In the genomic region with DNA sequence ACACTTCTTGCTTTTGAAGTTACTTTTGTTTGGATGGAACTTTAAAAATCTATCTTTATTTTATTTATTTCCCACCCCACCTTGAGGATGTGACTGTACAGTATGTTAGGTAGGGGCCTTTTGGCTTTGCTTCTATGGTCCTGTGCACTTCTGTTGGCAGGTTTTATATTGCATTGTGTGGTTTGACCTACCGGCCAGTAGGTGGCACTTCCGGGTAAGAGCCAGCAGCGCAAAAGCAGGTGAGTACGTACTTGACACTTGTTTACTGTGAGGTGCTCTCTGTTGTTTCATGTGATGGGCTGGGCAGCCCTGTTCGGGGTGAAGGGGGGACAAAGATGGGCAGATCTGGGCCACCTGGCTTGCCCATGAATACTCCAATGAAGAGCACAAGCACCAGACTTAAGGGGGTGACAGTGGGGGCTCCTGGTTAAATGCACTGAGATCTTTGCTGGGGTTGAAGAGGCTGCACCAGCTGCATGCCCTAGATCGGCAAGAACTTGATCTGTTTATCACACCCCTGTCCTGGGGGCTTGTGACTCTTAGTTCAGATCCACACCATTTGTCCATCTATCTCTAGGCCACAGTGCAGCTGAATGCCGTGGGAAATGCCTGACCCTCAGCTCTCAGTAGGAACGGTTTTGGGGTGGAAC, we compare ENCODE assay signal across 8 cellular contexts.
DNase-seq lines count a peak whose midpoint lies in the region; ATAC-seq, FAIRE-seq and TF ChIP-seq lines count a peak whose summit lies in the region.

No MANE protein-coding gene starts in this region.

- CTCF ChIA-PET in IMR-90 (lab: Yijun Ruan, JAX), result interaction anchor here (1.0 kb wide), 1 partner anchor 12 kb away, joined by 4 read pairs; no protein-coding TSS in a partner anchor

- peak overlapping the region; percentile 63 for H2AFZ ChIP-seq in IMR-90 (replicated peaks; ENCODE audit: low read length, poor library complexity)
- H2AFZ ChIP-seq in astrocyte (ENCODE audit: low read depth, low read length), result no peak overlapping the region

- no peak overlapping the region for H3K56ac ChIP-seq in IMR-90 (ENCODE audit: extremely low read depth, insufficient read depth, low read length)

- H3K79me2 ChIP-seq in astrocyte (ENCODE audit: insufficient read depth, low read length), result no peaks in the 10 kb centered on the region

- H3K4me1 Mint-ChIP-seq in astrocyte (ENCODE audit: low read depth, unreplicated experiment) (no peaks in the 10 kb centered on the region), osteocyte (ENCODE audit: unreplicated experiment) (no peaks in the 10 kb centered on the region)

- no peak overlapping the region for H3K4me2 ChIP-seq in IMR-90 (ENCODE audit: low read depth, low read length)
- no peak overlapping the region for H3K4me2 ChIP-seq in astrocyte (ENCODE audit: low read length)

- intact Hi-C loops in IMR-90 (cut with micrococcal nuclease) (no loop called here), spleen (cut with DNase I; ENCODE audit: low total_unique reads) (no loop called here)

- no peak overlapping the region for H2BK20ac ChIP-seq in IMR-90 (ENCODE audit: low read depth, low read length)

- H3K4ac ChIP-seq in IMR-90 (ENCODE audit: low read depth, low read length), result no peak overlapping the region

- H2BK5ac ChIP-seq in IMR-90 (ENCODE audit: low read depth, low read length, poor library complexity, severe bottlenecking), result no peak overlapping the region

- H3K18ac ChIP-seq in IMR-90 (ENCODE audit: low read depth, low read length), result no peak overlapping the region

- H3K36me3 Mint-ChIP-seq in astrocyte (ENCODE audit: low read depth, unreplicated experiment), result peaks cover 2% of the 10 kb centered on the region
- no peaks in the 10 kb centered on the region for H3K36me3 Mint-ChIP-seq in osteocyte (ENCODE audit: unreplicated experiment)

- H4K91ac ChIP-seq in IMR-90 (ENCODE audit: insufficient read depth, low read depth, low read length), result no peak overlapping the region

- TF ChIP-seq POLR2A in IMR-90 (IDR thresholded peaks at IDR 0.05; ENCODE audit: low read depth, low read length) (no peak), spleen (IDR thresholded peaks at IDR 0.05) (no peak)

- H3K27ac ChIP-seq in IMR-90 (ENCODE audit: insufficient read depth, low read length) (no peak overlapping the region), astrocyte (ENCODE audit: low read depth, low read length) (no peak overlapping the region), spleen (no peak overlapping the region)

- no peak overlapping the region for H2AK9ac ChIP-seq in IMR-90 (replicated peaks; ENCODE audit: low read depth, low read length, poor library complexity)

- H3K23ac ChIP-seq in IMR-90 (ENCODE audit: low read depth, low read length), result no peak overlapping the region

- no peaks in the 10 kb centered on the region for H3K4me1 ChIP-seq in IMR-90 (ENCODE audit: control insufficient read depth, insufficient read depth, low read length)
- no peaks in the 10 kb centered on the region for H3K4me1 ChIP-seq in astrocyte (ENCODE audit: insufficient read depth, low read length)
- H3K4me1 ChIP-seq in spleen, result no peaks in the 10 kb centered on the region

- TF ChIP-seq CTCF in GM12873 (IDR thresholded peaks at IDR 0.05; ENCODE audit: insufficient read depth, low read depth, low read length, missing control alignments) (peak; percentile 75), IMR-90 (conservative IDR thresholded peaks at IDR 0.05; ENCODE audit: low read depth, low read length) (peak; percentile 22; the same call in 1 of the 2 replicates), astrocyte (IDR thresholded peaks at IDR 0.05; ENCODE audit: insufficient read depth, low read depth, low read length) (peak; percentile 20), osteocyte (IDR thresholded peaks at IDR 0.05) (peak; percentile 38), spleen (IDR thresholded peaks at IDR 0.05 in 8 of 11, conservative IDR thresholded peaks at IDR 0.05 in 3 of 11) (no peak)

- TF ChIP-seq RAD21 in IMR-90 (IDR thresholded peaks at IDR 0.05; ENCODE audit: low read length), result peak; percentile 14; the same call in 1 of the 2 replicates

- H3K4me3 Mint-ChIP-seq in astrocyte (ENCODE audit: unreplicated experiment) (no peak overlapping the region), osteocyte (ENCODE audit: unreplicated experiment) (no peak overlapping the region)

- no peak for FAIRE-seq in astrocyte (lab: Jason Lieb, UNC)

- H2AK5ac ChIP-seq in IMR-90 (ENCODE audit: low read depth, low read length), result no peak overlapping the region

- H3K36me3 ChIP-seq in IMR-90 (ENCODE audit: control insufficient read depth, insufficient read depth, low read length), result no peaks in the 10 kb centered on the region
- no peaks in the 10 kb centered on the region for H3K36me3 ChIP-seq in astrocyte (ENCODE audit: insufficient read depth, low read length)
- no peaks in the 10 kb centered on the region for H3K36me3 ChIP-seq in spleen

- H3K27ac Mint-ChIP-seq in astrocyte (ENCODE audit: unreplicated experiment), result no peak overlapping the region
- no peak overlapping the region for H3K27ac Mint-ChIP-seq in osteocyte (ENCODE audit: unreplicated experiment)

- WGBS in IMR-90 (ENCODE audit: extremely low coverage in 2 of 2, insufficient read length in 1 of 2), 2 experiments, result no CpG with 5 or more reads among the region's 8 CpGs
- 52 to 58% (median 55%) methylated on average over 8 of the region's 8 CpGs for WGBS in spleen, 5 donors

- no peaks in the 10 kb centered on the region for H3K27me3 Mint-ChIP-seq in astrocyte (ENCODE audit: low read depth, unreplicated experiment)
- peaks cover 4% of the 10 kb centered on the region for H3K27me3 Mint-ChIP-seq in osteocyte (ENCODE audit: unreplicated experiment)

- DNase-seq in IMR-90 (peak; percentile 4), astrocyte (ENCODE audit: low read depth) (peak; percentile 6), osteocyte (ENCODE audit: extremely low spot score, unreplicated experiment) (no peak), DMS79 treated with DMSO at 0.1 percent for 48 hours (lab: John Stamatoyannopoulos, UW) (no peak), GDM1 (lab: John Stamatoyannopoulos, UW) (no peak), spleen (no peak)

- no peak overlapping the region for H4K8ac ChIP-seq in IMR-90 (ENCODE audit: low read depth in 2 of 2, low read length in 2 of 2)

- dilution Hi-C loops in IMR-90 (cut with HindIII; ENCODE audit: low sequenced_read_pairs, unreplicated experiment), result no loop called here

- no peak overlapping the region for H3K4me3 ChIP-seq in IMR-90 (ENCODE audit: insufficient read depth, low read depth, low read length)
- H3K4me3 ChIP-seq in astrocyte (ENCODE audit: insufficient read depth, low read depth, low read length), result no peak overlapping the region
- H3K4me3 ChIP-seq in spleen, result no peak overlapping the region

- H3K9me3 Mint-ChIP-seq in astrocyte (ENCODE audit: unreplicated experiment) (peaks cover 10% of the 10 kb centered on the region), osteocyte (ENCODE audit: unreplicated experiment) (peaks cover 30% of the 10 kb centered on the region)

- no peaks in the 10 kb centered on the region for H3K79me1 ChIP-seq in IMR-90 (ENCODE audit: low read depth in 1 of 2, low read length in 2 of 2)

- H3K9me3 ChIP-seq in IMR-90 (ENCODE audit: control insufficient read depth, insufficient read depth, low read length), result no peaks in the 10 kb centered on the region
- no peaks in the 10 kb centered on the region for H3K9me3 ChIP-seq in astrocyte (ENCODE audit: insufficient read depth, low read depth, low read length)
- peaks cover 3 to 53% (median 35%) of the 10 kb centered on the region in 8 donors for H3K9me3 ChIP-seq in spleen

- no TSS peak for BruUV-seq in IMR-90 (replicated peaks; lab: Mats Ljungman, UMichigan)

- in situ Hi-C loops in IMR-90 (cut with MboI; ENCODE audit: low sequenced_read_pairs), result no loop called here

- no peak overlapping the region for H4K5ac ChIP-seq in IMR-90 (ENCODE audit: low read depth, low read length)

- no peak overlapping the region for H3K14ac ChIP-seq in IMR-90 (replicated peaks; ENCODE audit: low read depth, low read length)

- H4K20me1 ChIP-seq in IMR-90 (ENCODE audit: insufficient read depth, low read length), result no peaks in the 10 kb centered on the region
- no peaks in the 10 kb centered on the region for H4K20me1 ChIP-seq in astrocyte (ENCODE audit: insufficient read depth, low read length)

- H2BK15ac ChIP-seq in IMR-90 (ENCODE audit: low read depth, low read length), result no peak overlapping the region

- H3K9ac ChIP-seq in IMR-90 (ENCODE audit: low read depth, low read length) (no peak overlapping the region), astrocyte (ENCODE audit: low read length) (no peak overlapping the region)

- H3K27me3 ChIP-seq in IMR-90 (ENCODE audit: control insufficient read depth, insufficient read depth, low read length) (no peaks in the 10 kb centered on the region), astrocyte (ENCODE audit: insufficient read depth, low read length) (no peaks in the 10 kb centered on the region), spleen (replicated peaks in 1 of 7) (no peaks in the 10 kb centered on the region)

- no peaks in the 10 kb centered on the region for H3K9me1 ChIP-seq in IMR-90 (ENCODE audit: insufficient read depth, low read length)

- H2BK120ac ChIP-seq in IMR-90 (ENCODE audit: low read depth, low read length), result no peak overlapping the region

- POLR2A ChIA-PET in IMR-90 (lab: Charles Lee; ENCODE audit: unreplicated experiment), result no interaction called here

- ATAC-seq in GM21737 (IDR thresholded peaks at IDR 0.05; ENCODE audit: unreplicated experiment) (peak; percentile 83), IMR-90 (ENCODE audit: low read depth) (no peak)

TF ChIP-seq in IMR-90, 13 proteins besides CTCF, POLR2A, EP300 and RAD21 (continues in another document):
- TF ChIP-seq, protein P1, sequence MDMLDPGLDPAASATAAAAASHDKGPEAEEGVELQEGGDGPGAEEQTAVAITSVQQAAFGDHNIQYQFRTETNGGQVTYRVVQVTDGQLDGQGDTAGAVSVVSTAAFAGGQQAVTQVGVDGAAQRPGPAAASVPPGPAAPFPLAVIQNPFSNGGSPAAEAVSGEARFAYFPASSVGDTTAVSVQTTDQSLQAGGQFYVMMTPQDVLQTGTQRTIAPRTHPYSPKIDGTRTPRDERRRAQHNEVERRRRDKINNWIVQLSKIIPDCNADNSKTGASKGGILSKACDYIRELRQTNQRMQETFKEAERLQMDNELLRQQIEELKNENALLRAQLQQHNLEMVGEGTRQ (IDR thresholded peaks at IDR 0.05; ENCODE audit: low read depth, low read length), result no peak
- TF ChIP-seq, protein P2, sequence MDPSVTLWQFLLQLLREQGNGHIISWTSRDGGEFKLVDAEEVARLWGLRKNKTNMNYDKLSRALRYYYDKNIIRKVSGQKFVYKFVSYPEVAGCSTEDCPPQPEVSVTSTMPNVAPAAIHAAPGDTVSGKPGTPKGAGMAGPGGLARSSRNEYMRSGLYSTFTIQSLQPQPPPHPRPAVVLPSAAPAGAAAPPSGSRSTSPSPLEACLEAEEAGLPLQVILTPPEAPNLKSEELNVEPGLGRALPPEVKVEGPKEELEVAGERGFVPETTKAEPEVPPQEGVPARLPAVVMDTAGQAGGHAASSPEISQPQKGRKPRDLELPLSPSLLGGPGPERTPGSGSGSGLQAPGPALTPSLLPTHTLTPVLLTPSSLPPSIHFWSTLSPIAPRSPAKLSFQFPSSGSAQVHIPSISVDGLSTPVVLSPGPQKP (IDR thresholded peaks at IDR 0.05; ENCODE audit: borderline replicate concordance, low read depth, low read length), result no peak
- no peak for TF ChIP-seq MAFK (IDR thresholded peaks at IDR 0.05; ENCODE audit: low read depth, low read length)
- no peak for TF ChIP-seq SMC3 (IDR thresholded peaks at IDR 0.05; ENCODE audit: low read depth, low read length)

Comparison
In these comparisons a context has a peak if more than half of its experiments do, and no peak if none do; other contexts are left out.
1. CTCF ChIP-seq: peak in GM12873 (single experiment), IMR-90 (single experiment), astrocyte (single experiment) and osteocyte (single experiment); none in spleen (0 of 11).
2. DNase-seq: peak in IMR-90 (single experiment) and astrocyte (single experiment); none in osteocyte (single experiment), DMS79 treated with DMSO at 0.1 percent for 48 hours (single experiment), GDM1 (single experiment) and spleen (single experiment).